ENCODE assay signal across 4 cellular contexts in the genomic region with DNA sequence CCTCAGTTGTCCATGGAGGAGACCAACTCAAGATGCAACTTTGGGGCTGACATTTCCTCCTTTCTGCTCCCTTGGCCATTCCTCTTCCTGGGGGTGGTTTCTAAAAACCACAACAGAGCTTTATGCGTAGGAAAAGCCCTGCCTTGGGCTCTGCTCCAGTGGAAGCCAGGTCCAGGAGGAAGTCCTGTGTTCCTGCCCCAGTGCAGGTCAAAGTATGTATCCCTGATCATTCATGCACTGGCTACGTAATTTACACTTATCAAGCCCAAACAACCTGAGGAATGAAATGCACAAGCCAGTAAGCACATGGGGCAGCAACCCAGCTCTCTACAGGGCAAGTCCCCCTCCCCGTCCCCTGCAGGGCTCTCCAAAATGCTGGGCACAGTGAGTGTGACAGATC.
DNase-seq lines count a peak whose midpoint lies in the region; ATAC-seq and TF ChIP-seq lines count a peak whose summit lies in the region.
"Not testable (repeated sequence)": the region's sequence is repeated elsewhere in the genome, so short reads cannot be mapped to it uniquely, and the experiment has no call there.

No MANE protein-coding gene starts in this region.

- H3K4me1 ChIP-seq in right lobe of liver; mucosa of descending colon (ENCODE audit: low read depth): not testable (repeated sequence)

- intact Hi-C loops in left colon (cut with DNase I, micrococcal nuclease); right lobe of liver (cut with DNase I); mucosa of descending colon (cut with DNase I, micrococcal nuclease): not testable (repeated sequence)

- not testable (repeated sequence) for H3K9me3 ChIP-seq in right lobe of liver, mucosa of descending colon

- H3K4me3 ChIP-seq in right lobe of liver, mucosa of descending colon: not testable (repeated sequence)

- H3K27ac ChIP-seq in right lobe of liver = not testable (repeated sequence)

- TF ChIP-seq POLR2A in right lobe of liver (IDR thresholded peaks at IDR 0.05) = not testable (repeated sequence)

- not testable (repeated sequence) for H3K27me3 ChIP-seq in right lobe of liver

- WGBS in right lobe of liver (ENCODE audit: insufficient coverage, low coverage, low lambda C conversion rate, missing lambda C conversion rate) = no CpG with 5 or more reads among the region's 3 CpGs

- not testable (repeated sequence) for H3K36me3 ChIP-seq in right lobe of liver; mucosa of descending colon (ENCODE audit: low read depth)

- TF ChIP-seq CTCF in right lobe of liver (IDR thresholded peaks at IDR 0.05); mucosa of descending colon (IDR thresholded peaks at IDR 0.05): not testable (repeated sequence)

- ATAC-seq in left colon (peak; percentile 68), left lobe of liver (peak; percentile 55), right lobe of liver (peak; percentile 43 to 51 (median 48)), mucosa of descending colon (peak; percentile 59)

- DNase-seq in left colon; left lobe of liver (ENCODE audit: low spot score); right lobe of liver; mucosa of descending colon: not testable (repeated sequence)
